ENCODE assay signal across 1 cellular context in the genomic region with DNA sequence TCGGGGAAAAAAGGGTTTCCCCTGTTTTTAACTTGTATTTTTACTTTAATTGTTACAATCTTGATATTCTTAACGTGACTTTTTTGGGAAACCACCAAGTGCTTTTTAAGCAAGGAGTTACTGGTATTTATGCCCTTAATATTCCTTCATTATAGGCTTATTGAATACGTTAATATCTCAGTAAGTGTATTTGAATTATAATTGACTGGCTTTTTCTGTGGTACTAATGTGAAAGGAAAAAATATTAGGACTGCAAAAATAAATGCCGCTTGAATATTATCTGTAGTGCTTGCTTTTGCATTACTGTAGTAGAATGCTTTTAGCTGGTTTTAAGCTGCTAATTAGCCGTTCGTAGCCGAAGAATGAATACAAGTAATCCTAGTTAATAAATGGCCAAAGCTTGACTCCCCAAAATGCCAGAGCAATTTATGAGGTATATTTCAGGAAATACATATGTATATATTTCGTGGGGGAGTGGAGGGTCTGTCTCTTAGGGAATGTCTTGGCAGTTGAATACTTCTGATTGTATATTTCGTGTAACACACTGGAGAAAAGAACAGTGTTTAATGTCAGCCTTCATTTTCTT.
TF ChIP-seq lines count a peak whose summit lies in the region.

No MANE protein-coding gene starts in this region.

TF ChIP-seq in H1, 55 proteins besides CTCF, POLR2A, EP300 and RAD21:
- no peak for TF ChIP-seq RFX5 (IDR thresholded peaks at IDR 0.05; ENCODE audit: borderline replicate concordance, low read depth, low read length)
- TF ChIP-seq CBX8 (IDR thresholded peaks at IDR 0.05; ENCODE audit: borderline replicate concordance, low read depth, low read length), result no peak
- TF ChIP-seq CTBP2 (IDR thresholded peaks at IDR 0.05; ENCODE audit: borderline replicate concordance, insufficient read depth, insufficient read length, low read length), result no peak
- no peak for TF ChIP-seq SRF (IDR thresholded peaks at IDR 0.05; ENCODE audit: low read depth, low read length)
- no peak for TF ChIP-seq NRF1 (IDR thresholded peaks at IDR 0.05; ENCODE audit: low read depth, low read length)
- TF ChIP-seq EZH2 (IDR thresholded peaks at IDR 0.05; ENCODE audit: low read depth, low read length, severe bottlenecking), result no peak
- TF ChIP-seq KDM1A (IDR thresholded peaks at IDR 0.05; ENCODE audit: borderline replicate concordance, low read length), result no peak
- no peak for TF ChIP-seq RNF2 (IDR thresholded peaks at IDR 0.05; ENCODE audit: borderline replicate concordance, low read depth, low read length, missing control alignments, poor library complexity, severe bottlenecking)
- no peak for TF ChIP-seq POU5F1 (IDR thresholded peaks at IDR 0.05; ENCODE audit: low read depth, low read length)
- TF ChIP-seq SIN3A (conservative IDR thresholded peaks at IDR 0.05 in 1 of 2, IDR thresholded peaks at IDR 0.05 in 1 of 2; ENCODE audit: low read depth in 1 of 2, low read length in 2 of 2), result no peak
- no peak for TF ChIP-seq GTF2F1 (IDR thresholded peaks at IDR 0.05; ENCODE audit: borderline replicate concordance, low read depth, low read length)
- no peak for TF ChIP-seq BACH1 (IDR thresholded peaks at IDR 0.05; ENCODE audit: low read length)
- TF ChIP-seq MAFK (IDR thresholded peaks at IDR 0.05; ENCODE audit: low read depth, low read length), result no peak
- TF ChIP-seq PHF8 (conservative IDR thresholded peaks at IDR 0.05; ENCODE audit: low read depth, low read length), result no peak
- TF ChIP-seq, protein P1, sequence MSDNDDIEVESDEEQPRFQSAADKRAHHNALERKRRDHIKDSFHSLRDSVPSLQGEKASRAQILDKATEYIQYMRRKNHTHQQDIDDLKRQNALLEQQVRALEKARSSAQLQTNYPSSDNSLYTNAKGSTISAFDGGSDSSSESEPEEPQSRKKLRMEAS (IDR thresholded peaks at IDR 0.05), result no peak
- no peak for TF ChIP-seq EGR1 (IDR thresholded peaks at IDR 0.05; ENCODE audit: borderline replicate concordance, low read depth, low read length)
- TF ChIP-seq TAF7 (optimal IDR thresholded peaks at IDR 0.05; ENCODE audit: borderline replicate concordance, low read depth, low read length), result no peak
- TF ChIP-seq SIRT6 (IDR thresholded peaks at IDR 0.05; ENCODE audit: low read length), result no peak
- TF ChIP-seq HDAC6 (IDR thresholded peaks at IDR 0.05; ENCODE audit: low read depth, low read length), result no peak
TF ChIP-seq in H1: peak in this region for 0.
